9 cellular contexts compared by ENCODE assay signal in the genomic region with DNA sequence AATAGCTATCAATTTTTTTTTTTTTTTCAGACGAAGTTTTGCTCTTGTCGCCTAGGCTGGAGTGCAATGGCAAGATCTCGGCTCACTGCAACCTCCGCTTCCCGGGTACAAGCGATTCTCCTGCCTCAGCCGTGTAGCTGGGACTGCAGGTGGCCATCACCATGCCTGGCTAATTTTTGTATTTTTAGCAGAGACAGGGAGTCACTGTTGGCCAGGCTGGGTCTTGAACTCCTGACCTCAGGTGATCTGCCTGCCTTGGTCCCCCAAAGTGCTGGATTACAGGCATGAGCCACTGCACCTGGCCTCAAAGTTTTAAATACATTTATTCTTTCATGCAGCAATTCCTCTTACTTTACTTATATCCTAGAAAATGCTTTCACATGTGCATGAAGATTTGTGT. TPM values are rescaled to one million over a fixed set of nuclear protein-coding genes. Genes with fewer than 3 reads are reported as not detected.
DNase-seq lines count a peak whose midpoint lies in the region; ATAC-seq, FAIRE-seq and TF ChIP-seq lines count a peak whose summit lies in the region.
"Had no signal": no experiment of that assay in that cellular context is flagged by ENCODE, and none has a peak within 500 bp of the region (broad histone marks: within the 10 kb centered on the region; RNA-seq: fewer than 3 reads in every experiment).

No MANE protein-coding gene starts in this region.

- no peak for FAIRE-seq in small intestine (lab: Jason Lieb, UNC)

- 79 to 88% (median 85%) methylated on average over 7 of the region's 7 CpGs for WGBS in small intestine, 3 donors

- ATAC-seq in HG03139 (IDR thresholded peaks at IDR 0.05; ENCODE audit: unreplicated experiment) (peak; percentile 2), HG03342 (IDR thresholded peaks at IDR 0.05; ENCODE audit: unreplicated experiment) (no peak), HG02610 (IDR thresholded peaks at IDR 0.05; ENCODE audit: unreplicated experiment) (no peak)
- peak in 1 of 2 donors; percentile 0 for ATAC-seq in activated naive CD4-positive, alpha-beta T cell treated with anti-CD3 and anti-CD28 coated beads, Interleukin-2, amount 50 U/mL, for 72 hours

- peak overlapping the region; percentile 43 to 75 for H3K27ac ChIP-seq in small intestine (ENCODE audit: low read depth in 1 of 2, low read length in 1 of 2)
- H3K27ac ChIP-seq: coronary artery had no signal

- no peaks in the 10 kb centered on the region for H3K9me3 ChIP-seq in small intestine (ENCODE audit: control insufficient read depth, low read depth)

- H3K27me3 ChIP-seq in GM06990 (replicated peaks; ENCODE audit: control insufficient read depth, insufficient read depth, low read length) (no peaks in the 10 kb centered on the region), small intestine (ENCODE audit: control insufficient read depth in 2 of 2, insufficient read depth in 2 of 2, low read length in 2 of 2) (no peaks in the 10 kb centered on the region)

- H3K36me3 Mint-ChIP-seq in activated naive CD4-positive, alpha-beta T cell treated with anti-CD3 and anti-CD28 coated beads, Interleukin-2, amount 50 U/mL, for 72 hours, result peaks cover 30 to 36% of the 10 kb centered on the region in 2 donors

- DNase-seq in GM06990 (ENCODE audit: extremely low read depth, insufficient read length) (peak; percentile 65), small intestine (no peak), AG08395 (ENCODE audit: low spot score) (no peak)
- no peak for DNase-seq in activated naive CD4-positive, alpha-beta T cell treated with anti-CD3 and anti-CD28 coated beads, Interleukin-2, amount 50 U/mL, for 72 hours (ENCODE audit: low spot score in 2 of 2)
- DNase-seq: Calu3 had no signal

- H3K4me3 ChIP-seq in GM06990 (replicated peaks; ENCODE audit: low read depth, low read length), result peak overlapping the region; percentile 26
- no peak overlapping the region for H3K4me3 ChIP-seq in small intestine (ENCODE audit: low read depth in 1 of 2, low read length in 2 of 2)
- H3K4me3 ChIP-seq: coronary artery had no signal

- peak overlapping the region; percentile 17 to 87 for H3K27ac Mint-ChIP-seq in activated naive CD4-positive, alpha-beta T cell treated with anti-CD3 and anti-CD28 coated beads, Interleukin-2, amount 50 U/mL, for 72 hours

- H3K4me1 ChIP-seq in small intestine (ENCODE audit: control insufficient read depth in 2 of 2, insufficient read depth in 1 of 2, low read depth in 1 of 2, low read length in 1 of 2), result peaks cover 0 to 7% of the 10 kb centered on the region in 2 donors

- H3K9me3 Mint-ChIP-seq in activated naive CD4-positive, alpha-beta T cell treated with anti-CD3 and anti-CD28 coated beads, Interleukin-2, amount 50 U/mL, for 72 hours, result peaks cover 0 to 4% of the 10 kb centered on the region in 2 donors

- peaks cover 13% of the 10 kb centered on the region for H3K36me3 ChIP-seq in GM06990 (ENCODE audit: control insufficient read depth, insufficient read depth, low read length)
- H3K36me3 ChIP-seq in small intestine (ENCODE audit: control insufficient read depth in 2 of 2, insufficient read depth in 2 of 2, low read length in 2 of 2), result peaks cover 8 to 10% of the 10 kb centered on the region in 2 donors

- TF ChIP-seq CTCF in GM06990 (IDR thresholded peaks at IDR 0.05; ENCODE audit: insufficient read depth, low read length, poor library complexity, severe bottlenecking), result no peak

RNA-seq across cellular contexts. Expression of gene TRIM14, which starts 17.6 kb away (rescaled TPM):
- total RNA-seq in activated naive CD4-positive, alpha-beta T cell treated with anti-CD3 and anti-CD28 coated beads, Interleukin-2, amount 50 U/mL, for 72 hours, result 10 to 100 TPM; 37.3 to 59.3 TPM
- polyA plus RNA-seq in small intestine, result 10 to 100 TPM; 20.5 to 35.2 (median 30.6) TPM

RNA-seq across cellular contexts. Expression of gene NANS, which starts 44.9 kb away (rescaled TPM):
- 10 to 100 TPM; 55.9 to 60.0 TPM for total RNA-seq in activated naive CD4-positive, alpha-beta T cell treated with anti-CD3 and anti-CD28 coated beads, Interleukin-2, amount 50 U/mL, for 72 hours
- 100 to 1,000 TPM in 1 of 3 donors, 10 to 100 TPM in 2; 57.0 to 120 (median 68.9) TPM for polyA plus RNA-seq in small intestine
